ENCODE assay signal across 9 cellular contexts in the genomic region with DNA sequence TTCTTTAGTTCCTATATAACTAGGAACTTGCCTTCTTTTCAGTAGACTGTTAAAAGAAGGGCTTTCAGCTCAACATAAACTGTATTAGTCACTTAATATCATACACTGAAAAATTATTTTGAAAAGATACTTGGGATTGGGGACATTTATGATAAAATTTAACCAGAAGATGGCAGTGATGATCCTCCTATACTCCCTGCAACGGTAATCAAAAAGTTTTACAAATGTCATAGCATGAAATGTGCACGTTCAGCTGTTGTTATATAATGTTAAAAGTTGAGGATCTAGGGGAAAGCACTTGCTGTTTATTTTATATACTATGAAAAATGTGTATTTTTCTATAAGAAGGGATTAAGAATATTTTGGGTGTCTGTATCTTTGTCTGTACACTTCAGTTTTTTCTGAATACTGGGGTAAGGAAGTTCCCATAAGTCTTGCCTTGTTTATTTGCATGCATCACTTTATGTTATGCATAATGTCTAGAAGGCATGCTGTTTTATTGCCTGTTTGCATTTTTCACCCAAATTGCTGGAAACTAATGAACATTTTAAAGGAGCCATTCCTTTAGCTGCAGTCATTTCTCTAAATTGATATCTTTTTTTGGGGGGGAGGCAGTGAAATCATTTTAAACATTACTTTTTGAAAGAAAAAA. TPM values are rescaled to one million over a fixed set of nuclear protein-coding genes. Genes with fewer than 3 reads are reported as not detected.
DNase-seq lines count a peak whose midpoint lies in the region; ATAC-seq and TF ChIP-seq lines count a peak whose summit lies in the region.
"Had no signal": no experiment of that assay in that cellular context is flagged by ENCODE, and none has a peak within 500 bp of the region (broad histone marks: within the 10 kb centered on the region; RNA-seq: fewer than 3 reads in every experiment).

No MANE protein-coding gene starts in this region.

- peaks cover 21% of the 10 kb centered on the region; the same call in 1 of the 2 replicates for H3K36me3 ChIP-seq in OCI-LY7 (ENCODE audit: insufficient read depth, low read length)

- H4K20me1 ChIP-seq in OCI-LY7 (ENCODE audit: insufficient read depth, low read length) = 0 out of 2 replicates have a peak, but pooled peaks cover 8% of the 10 kb centered on the region

- H3K27ac ChIP-seq in AG04450 (ENCODE audit: low read depth, low read length) (no peak overlapping the region), OCI-LY7 (ENCODE audit: low read depth, low read length, poor library complexity, severe bottlenecking) (no peak overlapping the region)

- peak; percentile 50 for TF ChIP-seq CTCF in AG04450 (IDR thresholded peaks at IDR 0.05; ENCODE audit: low read depth, low read length)
- 0 out of 3 replicates have a peak, but pooled peaks have one; percentile 24 for TF ChIP-seq CTCF in GM12872 (IDR thresholded peaks at IDR 0.05; ENCODE audit: insufficient read depth, low read depth, low read length)
- peak; percentile 77 for TF ChIP-seq CTCF in OCI-LY7 (conservative IDR thresholded peaks at IDR 0.05; ENCODE audit: low read length)
- TF ChIP-seq CTCF in fibroblast of mammary gland (conservative IDR thresholded peaks at IDR 0.05; ENCODE audit: control insufficient read depth, insufficient read depth, low read depth, low read length) = peak; percentile 45

- H3K9me3 ChIP-seq in AG04450 (ENCODE audit: control insufficient read depth, insufficient read depth, low read length) (no peaks in the 10 kb centered on the region), OCI-LY7 (ENCODE audit: low read length) (no peaks in the 10 kb centered on the region)

- POLR2A ChIA-PET in AG04450 (lab: Yijun Ruan, JAX) = no interaction called here
- POLR2A ChIA-PET in OCI-LY7 (lab: Charles Lee) = interaction anchor here (0.7 to 1.6 kb wide), 3 partner anchors 9 to 730 kb away, joined by 3 to 4 read pairs (median 4); no protein-coding TSS in a partner anchor

- no peak overlapping the region for H2AFZ ChIP-seq in OCI-LY7 (ENCODE audit: low read length)

- BruUV-seq in OCI-LY7 (replicated peaks; lab: Mats Ljungman, UMichigan) = no TSS peak

- no peaks in the 10 kb centered on the region for H3K9me2 ChIP-seq in OCI-LY7 (ENCODE audit: insufficient read depth, low read length)

- H3K27me3 ChIP-seq in AG04450 (ENCODE audit: control insufficient read depth, insufficient read depth, low read length) = no peaks in the 10 kb centered on the region

- ATAC-seq in GM19351 (IDR thresholded peaks at IDR 0.05; ENCODE audit: unreplicated experiment) = no peak
- no peak for ATAC-seq in HG02884 (IDR thresholded peaks at IDR 0.05; ENCODE audit: unreplicated experiment)

- intact Hi-C loops in OCI-LY7 (cut with micrococcal nuclease; ENCODE audit: unreplicated experiment) = loop anchor here (1.0 to 5.0 kb wide), 2 partner anchors 398 to 761 kb away; no protein-coding TSS in a partner anchor

- no peak overlapping the region; the same call in 1 of the 2 replicates for H3K4me2 ChIP-seq in OCI-LY7 (ENCODE audit: low read length)

- H3K79me2 ChIP-seq in OCI-LY7 (ENCODE audit: insufficient read depth, low read depth, low read length) = peaks cover 15% of the 10 kb centered on the region; the same call in 1 of the 2 replicates

- no peak overlapping the region for H3K4me3 ChIP-seq in AG04450 (ENCODE audit: low read depth, low read length)
- no peak overlapping the region for H3K4me3 ChIP-seq in OCI-LY7 (ENCODE audit: low read depth, low read length, poor library complexity, severe bottlenecking)
- H3K4me3 ChIP-seq in fibroblast of mammary gland (ENCODE audit: control insufficient read depth, low read depth, low read length) = no peak overlapping the region

- peaks cover 9% of the 10 kb centered on the region for H3K4me1 ChIP-seq in OCI-LY7 (ENCODE audit: insufficient read depth, low read length, poor library complexity, severe bottlenecking)

- CTCF ChIA-PET in AG04450 (lab: Charles Lee) (interaction anchor here (0.6 to 8.8 kb wide), 22 partner anchors 9 to 761 kb away, joined by 3 to 137 read pairs (median 4); a partner anchor contains a TSS), OCI-LY7 (lab: Charles Lee; ENCODE audit: unreplicated experiment) (no interaction called here)

- DNase-seq in AG04450 (ENCODE audit: low read depth, low spot score) (no peak), OCI-LY7 (ENCODE audit: low spot score) (peak; percentile 37), fibroblast of mammary gland (ENCODE audit: low read depth) (peak; percentile 41), COLO829 (ENCODE audit: low spot score) (no peak)
- no peak for DNase-seq in activated naive CD4-positive, alpha-beta T cell treated with Interleukin-2 at 50 U/mL for 16 hours
- DNase-seq: RPMI8226 had no signal

RNA-seq across cellular contexts. Expression of a gene that starts 19.0 kb away (rescaled TPM):
- 176 and 228 TPM in 2 replicates for polyA plus RNA-seq in AG04450 (2011; rRNA removed)
- polyA minus RNA-seq in AG04450 (2011; rRNA and poly(A)+ RNA removed) = 81.7 and 123 TPM in 2 replicates
- 42.3 and 57.8 TPM in 2 replicates for total RNA-seq in OCI-LY7 (2014; rRNA removed; shearing (Covaris generic))
- total RNA-seq in OCI-LY7 (2022) = 58.5 and 60.1 TPM in 2 replicates

Comparison
In these comparisons a context has a peak if more than half of its experiments do, and no peak if none do; other contexts are left out.
1. DNase-seq: peak in OCI-LY7 (single experiment) and fibroblast of mammary gland (single experiment); none in AG04450 (single experiment), COLO829 (single experiment) and activated naive CD4-positive, alpha-beta T cell treated with Interleukin-2 at 50 U/mL for 16 hours (single experiment).
2. CTCF ChIP-seq: peak in every context shown above with its lines; median percentile 77 in OCI-LY7; 50 in AG04450; 45 in fibroblast of mammary gland; 24 in GM12872.